1 cellular context compared by ENCODE assay signal in genomic region chr18:26546170-26546874, GRCh38.
TF ChIP-seq lines count a peak whose summit lies in the region.

No MANE protein-coding gene starts in this region.

TF ChIP-seq in WTC11, 78 proteins besides CTCF, POLR2A, EP300 and RAD21 (continued from another document):
- TF ChIP-seq MYBL2 (CRISPR knock-in tag; IDR thresholded peaks at IDR 0.05), result no peak
- no peak for TF ChIP-seq ZNF232 (CRISPR knock-in tag; IDR thresholded peaks at IDR 0.05)
- no peak for TF ChIP-seq NR2C2 (CRISPR knock-in tag; IDR thresholded peaks at IDR 0.05)
- TF ChIP-seq ZMAT4 (CRISPR knock-in tag; IDR thresholded peaks at IDR 0.05), result no peak
- no peak for TF ChIP-seq ZNF317 (CRISPR knock-in tag; IDR thresholded peaks at IDR 0.05; ENCODE audit: borderline replicate concordance, low read depth)
TF ChIP-seq in WTC11: peak in this region for 0.
